ENCODE assay signal across 20 cellular contexts in the genomic region with DNA sequence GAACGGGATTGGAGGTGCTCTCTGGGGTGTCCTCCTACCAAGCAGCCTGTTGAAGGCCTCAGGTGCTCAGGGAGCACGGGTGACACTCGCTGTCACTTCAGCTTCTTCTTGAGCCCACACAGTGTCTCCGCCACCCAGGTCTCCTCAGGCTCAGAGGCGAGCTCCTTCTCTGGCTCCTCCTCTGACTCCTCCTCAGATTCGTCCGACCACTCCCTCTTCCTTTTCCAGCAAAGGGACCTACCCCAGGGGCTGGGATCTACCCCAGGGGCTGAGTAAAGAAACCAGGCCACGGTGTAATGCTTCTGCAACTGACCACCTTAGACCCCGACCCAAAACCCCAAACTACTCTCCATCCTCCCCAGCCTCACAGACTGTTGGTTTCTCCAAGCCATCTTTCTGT. TPM values are rescaled to one million over a fixed set of nuclear protein-coding genes. Genes with fewer than 3 reads are reported as not detected.
DNase-seq lines count a peak whose midpoint lies in the region; ATAC-seq and TF ChIP-seq lines count a peak whose summit lies in the region.
"Had no signal": no experiment of that assay in that cellular context is flagged by ENCODE, and none has a peak within 500 bp of the region (broad histone marks: within the 10 kb centered on the region; RNA-seq: fewer than 3 reads in every experiment).

No MANE protein-coding gene starts in this region.

- no peaks in the 10 kb centered on the region for H3K4me1 Mint-ChIP-seq in activated T-helper 17 cell treated with anti-CD3 and anti-CD28 coated beads, Interleukin-2, amount 50 U/mL, for 72 hours
- no peaks in the 10 kb centered on the region for H3K4me1 Mint-ChIP-seq in osteocyte (ENCODE audit: unreplicated experiment)
- peaks cover 6% of the 10 kb centered on the region for H3K4me1 Mint-ChIP-seq in CD4-positive, alpha-beta T cell (ENCODE audit: low read depth)
- H3K4me1 Mint-ChIP-seq: B cell had no signal

- H3K27me3 ChIP-seq in CD4-positive, alpha-beta T cell (ENCODE audit: control insufficient read depth, insufficient read depth, low read length): no peaks in the 10 kb centered on the region
- H3K27me3 ChIP-seq: BLaER1 had no signal

- H3K9me3 Mint-ChIP-seq in activated T-helper 17 cell treated with anti-CD3 and anti-CD28 coated beads, Interleukin-2, amount 50 U/mL, for 72 hours: no peaks in the 10 kb centered on the region
- H3K9me3 Mint-ChIP-seq in osteocyte (ENCODE audit: unreplicated experiment): no peaks in the 10 kb centered on the region
- H3K9me3 Mint-ChIP-seq in CD4-positive, alpha-beta T cell: no peaks in the 10 kb centered on the region
- H3K9me3 Mint-ChIP-seq: CD4-positive, CD25-positive, alpha-beta regulatory T cell; CD8-positive, alpha-beta memory T cell had no signal

- intact Hi-C loops in CD4-positive, alpha-beta T cell (cut with DNase I, micrococcal nuclease): no loop called here

- peak; percentile 47 for DNase-seq in activated CD8-positive, alpha-beta memory T cell treated with anti-CD3 and anti-CD28 coated beads for 24 hours
- no peak for DNase-seq in activated CD8-positive, alpha-beta memory T cell treated with anti-CD3 and anti-CD28 coated beads, Interleukin-2, amount 50 U/mL, for 48 hours
- peak; percentile 74 for DNase-seq in osteocyte (ENCODE audit: extremely low spot score, unreplicated experiment)
- DNase-seq in CD4-positive, alpha-beta T cell: no peak
- DNase-seq: CD4-positive, CD25-positive, alpha-beta regulatory T cell; CD8-positive, alpha-beta memory T cell; DMS 273 treated with DMSO at 0.1 percent for 48 hours; DMS79; EL; GDM1; GM23248; H7; HCEC 1CT had no signal

- no peaks in the 10 kb centered on the region for H3K27me3 Mint-ChIP-seq in activated T-helper 17 cell treated with anti-CD3 and anti-CD28 coated beads, Interleukin-2, amount 50 U/mL, for 72 hours
- no peaks in the 10 kb centered on the region for H3K27me3 Mint-ChIP-seq in osteocyte (ENCODE audit: unreplicated experiment)
- no peaks in the 10 kb centered on the region for H3K27me3 Mint-ChIP-seq in CD4-positive, alpha-beta T cell
- H3K27me3 Mint-ChIP-seq: B cell; CD4-positive, CD25-positive, alpha-beta regulatory T cell had no signal

- H3K9me3 ChIP-seq in CD4-positive, alpha-beta T cell (ENCODE audit: control insufficient read depth, low read length): no peaks in the 10 kb centered on the region
- H3K9me3 ChIP-seq: BLaER1 had no signal

- POLR2A ChIA-PET in CD4-positive, alpha-beta T cell (lab: Charles Lee): no interaction called here

- no peak for ATAC-seq in activated T-helper 17 cell treated with anti-CD3 and anti-CD28 coated beads, Interleukin-2, amount 50 U/mL, for 72 hours (replicated peaks)
- no peak for ATAC-seq in HG03469 (IDR thresholded peaks at IDR 0.05; ENCODE audit: unreplicated experiment)
- ATAC-seq in CD4-positive, alpha-beta T cell (ENCODE audit: poor library complexity): no peak
- ATAC-seq: GM12878 had no signal

- H3K27ac ChIP-seq in CD4-positive, alpha-beta T cell (ENCODE audit: low read depth, low read length): no peak overlapping the region
- H3K27ac ChIP-seq: 22Rv1, BLaER1, C4-2B, GM23248 had no signal

- no peaks in the 10 kb centered on the region for H3K36me3 Mint-ChIP-seq in activated T-helper 17 cell treated with anti-CD3 and anti-CD28 coated beads, Interleukin-2, amount 50 U/mL, for 72 hours (ENCODE audit: low read depth)
- peaks cover 3% of the 10 kb centered on the region for H3K36me3 Mint-ChIP-seq in osteocyte (ENCODE audit: unreplicated experiment)
- H3K36me3 Mint-ChIP-seq in CD4-positive, alpha-beta T cell (ENCODE audit: low read depth): no peaks in the 10 kb centered on the region

- no peak overlapping the region for H3K4me3 Mint-ChIP-seq in activated T-helper 17 cell treated with anti-CD3 and anti-CD28 coated beads, Interleukin-2, amount 50 U/mL, for 72 hours
- no peak overlapping the region for H3K4me3 Mint-ChIP-seq in osteocyte (ENCODE audit: unreplicated experiment)
- no peak overlapping the region for H3K4me3 Mint-ChIP-seq in CD4-positive, alpha-beta T cell
- H3K4me3 Mint-ChIP-seq: B cell; CD4-positive, CD25-positive, alpha-beta regulatory T cell; CD8-positive, alpha-beta memory T cell had no signal

- H3K27ac Mint-ChIP-seq in activated T-helper 17 cell treated with anti-CD3 and anti-CD28 coated beads, Interleukin-2, amount 50 U/mL, for 72 hours: peak overlapping the region; percentile 60
- no peak overlapping the region for H3K27ac Mint-ChIP-seq in osteocyte (ENCODE audit: unreplicated experiment)
- H3K27ac Mint-ChIP-seq in CD4-positive, alpha-beta T cell: no peak overlapping the region
- H3K27ac Mint-ChIP-seq: B cell had no signal

- TF ChIP-seq CTCF in osteocyte (IDR thresholded peaks at IDR 0.05): no peak
- no peak for TF ChIP-seq CTCF in CD4-positive, alpha-beta T cell (IDR thresholded peaks at IDR 0.05)

- CTCF ChIA-PET in CD4-positive, alpha-beta T cell (lab: Charles Lee): no interaction called here

RNA-seq across cellular contexts. Expression of gene RBAK, which starts 9.2 kb away (rescaled TPM):
- total RNA-seq in activated T-helper 17 cell treated with anti-CD3 and anti-CD28 coated beads, Interleukin-2, amount 50 U/mL, for 72 hours: 10 to 100 TPM; 12.5 to 29.1 TPM
- 13.0 and 13.6 TPM in 2 replicates for total RNA-seq in osteocyte
- total RNA-seq in CD4-positive, alpha-beta T cell: 10 to 100 TPM; 11.0 to 12.4 TPM

Comparison
In these comparisons a context has a peak if more than half of its experiments do, and no peak if none do; other contexts are left out.
1. DNase-seq: peak in activated CD8-positive, alpha-beta memory T cell treated with anti-CD3 and anti-CD28 coated beads for 24 hours (single experiment) and osteocyte (single experiment); none in activated CD8-positive, alpha-beta memory T cell treated with anti-CD3 and anti-CD28 coated beads, Interleukin-2, amount 50 U/mL, for 48 hours (single experiment) and CD4-positive, alpha-beta T cell (0 of 10).